ENCODE assay signal across 8 cellular contexts in genomic region chr11:68038226-68038717, GRCh38. TPM values are rescaled to one million over a fixed set of nuclear protein-coding genes. Genes with fewer than 3 reads are reported as not detected.
DNase-seq lines count a peak whose midpoint lies in the region; TF ChIP-seq lines count a peak whose summit lies in the region.

No MANE protein-coding gene starts in this region.

- H3K4me3 Mint-ChIP-seq in mesothelial cell of epicardium (peak overlapping the region; percentile 43), endothelial cell (ENCODE audit: unreplicated experiment) (no peak overlapping the region)

- H3K9me3 Mint-ChIP-seq in mesothelial cell of epicardium (no peaks in the 10 kb centered on the region), endothelial cell (ENCODE audit: unreplicated experiment) (no peaks in the 10 kb centered on the region)

- TF ChIP-seq CTCF in AG09309 (IDR thresholded peaks at IDR 0.05; ENCODE audit: control insufficient read depth, insufficient read depth, low read depth, low read length, missing control alignments) (no peak), LNCaP clone FGC (IDR thresholded peaks at IDR 0.05; ENCODE audit: control insufficient read depth, extremely low read depth, insufficient read depth) (no peak), mesothelial cell of epicardium (IDR thresholded peaks at IDR 0.05; ENCODE audit: unreplicated experiment) (no peak), endothelial cell (IDR thresholded peaks at IDR 0.05; ENCODE audit: unreplicated experiment) (no peak)

- H3K36me3 Mint-ChIP-seq in mesothelial cell of epicardium, result peaks cover 4% of the 10 kb centered on the region
- H3K36me3 Mint-ChIP-seq in endothelial cell (ENCODE audit: low read depth, unreplicated experiment), result peaks cover 3% of the 10 kb centered on the region

- H3K27ac Mint-ChIP-seq in mesothelial cell of epicardium (no peak overlapping the region), endothelial cell (ENCODE audit: unreplicated experiment) (no peak overlapping the region)

- peak overlapping the region; percentile 54 for H3K27ac ChIP-seq in caudate nucleus (ENCODE audit: low read depth, low read length)

- DNase-seq in AG09309 (ENCODE audit: low read depth), result no peak
- DNase-seq in LNCaP clone FGC (ENCODE audit: low read depth), result no peak
- no peak for DNase-seq in caudate nucleus (lab: John Stamatoyannopoulos, UW)
- DNase-seq in mesothelial cell of epicardium (ENCODE audit: low spot score in 2 of 2, unreplicated experiment in 2 of 2), result no peak
- no peak for DNase-seq in NOMO-1 treated with DMSO at 0.1 percent for 48 hours (lab: John Stamatoyannopoulos, UW; ENCODE audit: unreplicated experiment)
- DNase-seq in DMS 273 (lab: John Stamatoyannopoulos, UW; ENCODE audit: unreplicated experiment), result no peak
- no peak for DNase-seq in endothelial cell (ENCODE audit: low spot score)
- DNase-seq in activated CD4-positive, alpha-beta T cell treated with anti-CD3 and anti-CD28 coated beads for 4 hours, result no peak

- H3K4me1 Mint-ChIP-seq in mesothelial cell of epicardium (peaks cover 8% of the 10 kb centered on the region), endothelial cell (ENCODE audit: unreplicated experiment) (peaks cover 16% of the 10 kb centered on the region)

- H3K4me3 ChIP-seq in AG09309 (ENCODE audit: control insufficient read depth, low read depth, low read length) (peak overlapping the region; percentile 94), LNCaP clone FGC (ENCODE audit: low read depth, low read length) (peak overlapping the region; percentile 60)

- H3K27me3 Mint-ChIP-seq in mesothelial cell of epicardium (ENCODE audit: low read depth), result no peaks in the 10 kb centered on the region
- peaks cover 7% of the 10 kb centered on the region for H3K27me3 Mint-ChIP-seq in endothelial cell (ENCODE audit: unreplicated experiment)

RNA-seq across cellular contexts. Expression of gene TCIRG1, which starts 0.6 kb away (rescaled TPM):
- total RNA-seq in mesothelial cell of epicardium, result 60.0 to 63.4 TPM (median 60.5 TPM) in 3 replicates
- 294 TPM for total RNA-seq in endothelial cell (ENCODE audit: unreplicated experiment)

RNA-seq across cellular contexts. Expression of gene NDUFS8, which starts 7.8 kb away (rescaled TPM):
- total RNA-seq in mesothelial cell of epicardium (125 to 140 TPM (median 132 TPM) in 3 replicates), endothelial cell (ENCODE audit: unreplicated experiment) (144 TPM)

RNA-seq across cellular contexts. Expression of gene ALDH3B1, which starts 28.1 kb away (rescaled TPM):
- 1.4 to 1.8 TPM (median 1.7 TPM) in 3 replicates for total RNA-seq in mesothelial cell of epicardium
- total RNA-seq in endothelial cell (ENCODE audit: unreplicated experiment), result not detected

RNA-seq across cellular contexts. Expression of gene UNC93B1, which starts 34.4 kb away (rescaled TPM):
- total RNA-seq in mesothelial cell of epicardium, result 19.0 to 23.7 TPM (median 20.4 TPM) in 3 replicates
- total RNA-seq in endothelial cell (ENCODE audit: unreplicated experiment), result 13.1 TPM
